Comparison of ENCODE assay signal across 8 cellular contexts in the genomic region with DNA sequence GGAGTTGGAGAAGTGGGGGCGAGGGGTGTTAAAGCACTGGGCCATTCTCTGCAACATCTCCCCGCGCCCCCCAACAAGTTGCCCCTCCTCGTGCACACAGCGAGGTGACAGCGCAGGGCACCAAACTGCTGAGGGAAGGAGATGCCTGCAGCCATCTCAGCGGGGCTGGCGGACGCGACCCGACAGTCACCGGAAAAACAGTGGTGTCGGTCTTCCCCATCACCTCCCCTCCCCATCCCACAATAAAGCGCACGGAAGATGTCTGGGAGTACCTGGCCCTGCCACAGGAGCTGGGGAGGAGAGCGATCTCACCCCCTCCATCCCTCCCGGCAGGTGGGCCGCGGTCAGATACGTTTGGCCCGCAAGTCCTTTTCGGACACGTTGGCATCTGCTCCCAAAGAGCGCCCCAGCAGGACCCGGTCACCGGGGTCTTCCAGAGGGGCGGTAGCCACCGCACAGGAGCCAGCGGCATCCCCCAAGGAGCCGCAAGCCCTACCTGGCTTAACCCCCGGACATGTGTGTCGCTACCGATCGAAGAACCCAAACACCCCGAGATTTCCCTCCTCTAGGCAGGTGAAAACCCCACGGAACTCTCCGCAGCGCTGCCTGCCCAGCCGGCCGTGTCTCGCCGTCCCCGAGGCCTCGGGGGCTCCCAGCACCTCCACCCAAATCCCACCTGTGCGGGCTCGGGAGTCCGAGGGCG. TPM values are rescaled to one million over a fixed set of nuclear protein-coding genes. Genes with fewer than 3 reads are reported as not detected.
DNase-seq lines count a peak whose midpoint lies in the region; ATAC-seq, FAIRE-seq and TF ChIP-seq lines count a peak whose summit lies in the region.

No MANE protein-coding gene starts in this region.

- TF ChIP-seq EP300 in HepG2 (IDR thresholded peaks at IDR 0.05; ENCODE audit: low read depth in 2 of 2, low read length in 2 of 2) (no peak), HepG2 (CRISPR knock-in tag; IDR thresholded peaks at IDR 0.05; ENCODE audit: borderline replicate concordance) (no peak), transverse colon (IDR thresholded peaks at IDR 0.05; ENCODE audit: low read depth) (no peak)

- BruUV-seq in HepG2 (replicated peaks; lab: Mats Ljungman, UMichigan), result no TSS peak

- no peak for FAIRE-seq in HepG2 (lab: Jason Lieb, UNC)

- WGBS in HepG2 (ENCODE audit: low lambda C conversion rate), result 1% methylated on average over 15 of the region's 48 CpGs
- WGBS in transverse colon (ENCODE audit: low coverage in 1 of 2), 2 donors, result 1% methylated on average over 39 of the region's 48 CpGs; no CpG with 5 or more reads in 1 of the 2 donors

- H3K4me3 ChIP-seq in ascending aorta (peak overlapping the region; percentile 99), HepG2 (replicated peaks in 1 of 3; ENCODE audit: insufficient read depth in 1 of 3, low read depth in 2 of 3, low read length in 3 of 3) (peak overlapping the region; percentile 61 to 88 (median 76)), transverse colon (peak overlapping the region; percentile 43 to 85 (median 74)), WERI-Rb-1 (ENCODE audit: low read depth, low read length) (no peak overlapping the region)

- H4K20me1 ChIP-seq in HepG2 (ENCODE audit: insufficient read depth, low read length), result no peaks in the 10 kb centered on the region

- POLR2A ChIA-PET in HepG2 (lab: Yijun Ruan, JAX), result no interaction called here

- TF ChIP-seq CTCF in ascending aorta (IDR thresholded peaks at IDR 0.05) (no peak), HepG2 (CRISPR knock-in tag; IDR thresholded peaks at IDR 0.05) (no peak), transverse colon (IDR thresholded peaks at IDR 0.05) (no peak), WERI-Rb-1 (IDR thresholded peaks at IDR 0.05; ENCODE audit: low read depth, low read length) (no peak)

- H3K27me3 ChIP-seq in ascending aorta (no peaks in the 10 kb centered on the region), HepG2 (ENCODE audit: control insufficient read depth in 1 of 2, insufficient read depth in 2 of 2, low read length in 2 of 2) (peaks cover 2 to 10% of the 10 kb centered on the region in 2 experiments; a peak in 2 of 5 replicates), transverse colon (peaks cover 33% of the 10 kb centered on the region), WERI-Rb-1 (ENCODE audit: insufficient read depth, low read depth, severe bottlenecking) (no peaks in the 10 kb centered on the region)

- intact Hi-C loops in ascending aorta (cut with DNase I) (loop anchor here (2.0 to 10.0 kb wide), 3 partner anchors 14 to 242 kb away; a partner anchor contains a TSS), HepG2 (cut with micrococcal nuclease; ENCODE audit: unreplicated experiment) (loop anchor here (10.0 kb wide), 1 partner anchor 52 kb away; no protein-coding TSS in a partner anchor), transverse colon (cut with DNase I; ENCODE audit: low total_unique reads) (no loop called here)

- H3K36me3 ChIP-seq in ascending aorta (no peaks in the 10 kb centered on the region), HepG2 (replicated peaks in 1 of 2; ENCODE audit: control insufficient read depth in 1 of 2, insufficient read depth in 2 of 2, low read length in 2 of 2) (no peaks in the 10 kb centered on the region), transverse colon (no peaks in the 10 kb centered on the region), WERI-Rb-1 (no peaks in the 10 kb centered on the region)

- H3K9me3 ChIP-seq in ascending aorta (no peaks in the 10 kb centered on the region), HepG2 (ENCODE audit: low read length) (no peaks in the 10 kb centered on the region), transverse colon (no peaks in the 10 kb centered on the region), WERI-Rb-1 (ENCODE audit: severe bottlenecking) (peaks cover 6% of the 10 kb centered on the region)

- no peak overlapping the region for H2AFZ ChIP-seq in HepG2 (ENCODE audit: low read length)

- H3K4me2 ChIP-seq in HepG2 (ENCODE audit: low read depth, low read length), result peak overlapping the region; percentile 80

- TF ChIP-seq POLR2A in HepG2 (IDR thresholded peaks at IDR 0.05; ENCODE audit: insufficient read depth in 1 of 2, low read depth in 2 of 2, low read length in 2 of 2) (no peak), transverse colon (IDR thresholded peaks at IDR 0.05) (no peak)

- CTCF ChIA-PET in HepG2 (lab: Yijun Ruan, JAX; ENCODE audit: low intra/inter-chr PET ratio, low total read pairs), result no interaction called here

- DNase-seq in DMS53 (lab: John Stamatoyannopoulos, UW), result peak; percentile 80
- no peak for DNase-seq in ascending aorta (ENCODE audit: low spot score in 2 of 2)
- DNase-seq in HepG2 (ENCODE audit: low spot score), result no peak
- no peak for DNase-seq in transverse colon
- no peak for DNase-seq in WERI-Rb-1
- no peak for DNase-seq in HT-29 (ENCODE audit: low spot score)

- H3K27ac ChIP-seq in ascending aorta (peak overlapping the region; percentile 97), HepG2 (ENCODE audit: extremely low read length, insufficient read depth, low read length) (no peak overlapping the region), transverse colon (peak overlapping the region; percentile 85 to 96 (median 92)), WERI-Rb-1 (no peak overlapping the region)

- H3K9ac ChIP-seq in HepG2 (ENCODE audit: insufficient read depth, low read depth, low read length), result peak overlapping the region; percentile 55

- ATAC-seq in HG02798 (IDR thresholded peaks at IDR 0.05; ENCODE audit: poor library complexity, unreplicated experiment), result peak; percentile 11
- ATAC-seq in HepG2, result no peak
- no peak for ATAC-seq in GM21526 (IDR thresholded peaks at IDR 0.05; ENCODE audit: low FRiP score, unreplicated experiment)

- H3K79me2 ChIP-seq in HepG2 (ENCODE audit: insufficient read depth, low read length), result peaks cover 7% of the 10 kb centered on the region

- in situ Hi-C loops in HepG2 (cut with HindIII; ENCODE audit: extremely low pct_ligation_motif_present, low pct_unique_long_range_greater_than_20kb), result no loop called here
- in situ Hi-C loops in transverse colon (cut with MboI; ENCODE audit: low pct_ligation_motif_present in 1 of 4, low pct_unique_long_range_greater_than_20kb in 1 of 4, low sequenced_read_pairs in 3 of 4), result no loop called here

- H3K4me1 ChIP-seq in ascending aorta, result peaks cover 5 to 41% of the 10 kb centered on the region in 2 donors
- peaks cover 49% of the 10 kb centered on the region for H3K4me1 ChIP-seq in HepG2 (ENCODE audit: insufficient read depth, low read length)
- peaks cover 6 to 40% (median 25%) of the 10 kb centered on the region in 4 donors for H3K4me1 ChIP-seq in transverse colon

- TF ChIP-seq RAD21 in HepG2 (CRISPR knock-in tag; IDR thresholded peaks at IDR 0.05), result no peak

TF ChIP-seq in HepG2, 621 proteins besides CTCF, POLR2A, EP300 and RAD21 (continues in another document):
- TF ChIP-seq HDAC1 (CRISPR knock-in tag; IDR thresholded peaks at IDR 0.05), result 0 out of 2 replicates have a peak, but pooled peaks have one; percentile 26
- no peak for TF ChIP-seq CENPX (CRISPR knock-in tag; IDR thresholded peaks at IDR 0.05)
- peak; percentile 61; the same call in 1 of the 2 replicates for TF ChIP-seq CAMTA2 (CRISPR knock-in tag; IDR thresholded peaks at IDR 0.05; ENCODE audit: borderline replicate concordance)
- TF ChIP-seq, protein P1, sequence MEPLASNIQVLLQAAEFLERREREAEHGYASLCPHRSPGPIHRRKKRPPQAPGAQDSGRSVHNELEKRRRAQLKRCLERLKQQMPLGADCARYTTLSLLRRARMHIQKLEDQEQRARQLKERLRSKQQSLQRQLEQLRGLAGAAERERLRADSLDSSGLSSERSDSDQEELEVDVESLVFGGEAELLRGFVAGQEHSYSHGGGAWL (CRISPR knock-in tag; IDR thresholded peaks at IDR 0.05), result 0 out of 2 replicates have a peak, but pooled peaks have one; percentile 46

RNA-seq across cellular contexts. Expression of a gene that starts 0.8 kb away (rescaled TPM):
- 30.9 TPM for total RNA-seq in ascending aorta
- total RNA-seq in HepG2 (2016; rRNA removed; fragmentation: Illumina TruSeq; extraction: Trizol), result 3.7 and 4.0 TPM in 2 replicates
- total RNA-seq in HepG2 (2016; cell fraction: cytosol; rRNA removed; fragmentation: Illumina TruSeq; extraction: Trizol; ENCODE audit: low read depth), result 0.79 and 0.81 TPM in 2 replicates
- 3.1 and 4.2 TPM in 2 replicates for total RNA-seq in HepG2 (2016; cell fraction: insoluble cytoplasmic fraction; rRNA removed; fragmentation: Illumina TruSeq; extraction: Trizol)
- 2.1 and 2.3 TPM in 2 replicates for total RNA-seq in HepG2 (2016; cell fraction: membrane; rRNA removed; fragmentation: Illumina TruSeq; extraction: Trizol)
- total RNA-seq in HepG2 (2016; cell fraction: nucleus; rRNA removed; fragmentation: Illumina TruSeq; extraction: Trizol), result 6.1 and 6.4 TPM in 2 replicates
- polyA plus RNA-seq in HepG2 (2011; rRNA removed), result 2.3 and 2.8 TPM in 2 replicates
- polyA plus RNA-seq in HepG2 (2011; cell fraction: cytosol; rRNA removed), result 1.5 and 2.0 TPM in 2 replicates
- 1.1 TPM in 2 replicates for polyA plus RNA-seq in HepG2 (2011; cell fraction: nucleus; rRNA removed)
- polyA plus RNA-seq in HepG2 (2012), result 1.3 and 1.7 TPM in 2 replicates
- 0.23 and 0.26 TPM in 2 replicates for polyA plus RNA-seq in HepG2 (2016; cell fraction: cytosol; fragmentation: Illumina TruSeq; extraction: Trizol; ENCODE audit: low read depth)
- 1.3 and 1.4 TPM in 2 replicates for polyA plus RNA-seq in HepG2 (2016; cell fraction: insoluble cytoplasmic fraction; fragmentation: Illumina TruSeq; extraction: Trizol; ENCODE audit: low read depth)
- 0.48 TPM in 2 replicates for polyA plus RNA-seq in HepG2 (2016; cell fraction: membrane; fragmentation: Illumina TruSeq; extraction: Trizol; ENCODE audit: low read depth)
- 3.1 and 4.7 TPM in 2 replicates for polyA plus RNA-seq in HepG2 (2016; cell fraction: nucleus; fragmentation: Illumina TruSeq; extraction: Trizol; ENCODE audit: insufficient read depth, low read depth)
- 0.89 and 4.0 TPM in 2 replicates for polyA minus RNA-seq in HepG2 (2011; rRNA and poly(A)+ RNA removed; ENCODE audit: low replicate concordance)
- 3.3 and 5.1 TPM in 2 replicates for polyA minus RNA-seq in HepG2 (2011; cell fraction: cytosol; rRNA and poly(A)+ RNA removed)
- 6.0 and 8.6 TPM in 2 replicates for polyA minus RNA-seq in HepG2 (2011; cell fraction: nucleus; rRNA and poly(A)+ RNA removed)
- 100 to 1,000 TPM; 120 to 321 (median 252) TPM for total RNA-seq in transverse colon
- total RNA-seq in HT-29 (2014; rRNA removed; shearing (Covaris generic)), result 25.8 and 34.0 TPM in 2 replicates

Comparison
In these comparisons a context has a peak if more than half of its experiments do, and no peak if none do; other contexts are left out.
1. H3K27ac ChIP-seq: peak in ascending aorta (2 of 2) and transverse colon (4 of 4); none in HepG2 (single experiment) and WERI-Rb-1 (single experiment).